22 cellular contexts compared by ENCODE assay signal in genomic region chr17:37779554-37779953, GRCh38. TPM values are rescaled to one million over a fixed set of nuclear protein-coding genes. Genes with fewer than 3 reads are reported as not detected.
DNase-seq lines count a peak whose midpoint lies in the region; ATAC-seq and TF ChIP-seq lines count a peak whose summit lies in the region.
"Had no signal": no experiment of that assay in that cellular context is flagged by ENCODE, and none has a peak within 500 bp of the region (broad histone marks: within the 10 kb centered on the region; RNA-seq: fewer than 3 reads in every experiment).

No MANE protein-coding gene starts in this region.

- no peaks in the 10 kb centered on the region for H3K36me3 ChIP-seq in left ventricle myocardium inferior
- H3K36me3 ChIP-seq: suprapubic skin had no signal

- peaks cover 34% of the 10 kb centered on the region for H3K27me3 ChIP-seq in left ventricle myocardium inferior (ENCODE audit: low read depth)

- no peak overlapping the region for H3K27ac ChIP-seq in left ventricle myocardium inferior (replicated peaks)
- H3K27ac ChIP-seq: psoas muscle, SK-N-MC, suprapubic skin had no signal

- DNase-seq in AG10803 (ENCODE audit: low read depth) (peak; percentile 84), HT1080 (ENCODE audit: low read depth) (peak; percentile 15), astrocyte of the spinal cord (ENCODE audit: low read depth, low spot score) (peak; percentile 54), fibroblast of the conjunctiva (ENCODE audit: low read depth) (peak; percentile 28), T1000 (lab: John Stamatoyannopoulos, UW) (no peak), left ventricle myocardium inferior (no peak)
- DNase-seq: activated B cell treated with CpG ODN at 0.5 μM for 24 hours; activated CD4-positive, alpha-beta memory T cell treated with anti-CD3 and anti-CD28 coated beads, Interleukin-2, amount 10 ng/mL, durations not matched to agents 7 days and 5 days; activated gamma-delta T cell treated with Interleukin-2 at 50 U/mL for 16 hours; activated T-cell treated with anti-CD3 and anti-CD28 coated beads for 4 hours; AML-193; DMS53; erythroblast; mesenchymal stem cell; MM.1S; NCI-H1436; NCI-H510A; psoas muscle had no signal

- H3K4me1 ChIP-seq in left ventricle myocardium inferior, result no peaks in the 10 kb centered on the region
- H3K4me1 ChIP-seq: psoas muscle, suprapubic skin had no signal

- H3K4me3 ChIP-seq in AG10803 (ENCODE audit: low read length), result no peak overlapping the region
- no peak overlapping the region for H3K4me3 ChIP-seq in astrocyte of the spinal cord (ENCODE audit: low read depth, low read length)
- no peak overlapping the region for H3K4me3 ChIP-seq in left ventricle myocardium inferior
- H3K4me3 ChIP-seq: psoas muscle, SK-N-MC, suprapubic skin had no signal

- no peak for TF ChIP-seq CTCF in AG10803 (conservative IDR thresholded peaks at IDR 0.05; ENCODE audit: low read length)
- TF ChIP-seq CTCF in astrocyte of the spinal cord (IDR thresholded peaks at IDR 0.05; ENCODE audit: low read depth, low read length), result no peak
- TF ChIP-seq CTCF in left ventricle myocardium inferior (IDR thresholded peaks at IDR 0.05; ENCODE audit: borderline replicate concordance), result no peak

- no peak for ATAC-seq in GM19328 (IDR thresholded peaks at IDR 0.05; ENCODE audit: unreplicated experiment)
- no peak for ATAC-seq in GM18867 (IDR thresholded peaks at IDR 0.05; ENCODE audit: unreplicated experiment)
- ATAC-seq: psoas muscle had no signal

- no peaks in the 10 kb centered on the region for H3K9me3 ChIP-seq in left ventricle myocardium inferior (replicated peaks)
- H3K9me3 ChIP-seq: psoas muscle, suprapubic skin had no signal

- intact Hi-C loops in left ventricle myocardium inferior (cut with micrococcal nuclease), result no loop called here

- in situ Hi-C loops in astrocyte of the spinal cord (cut with HindIII; ENCODE audit: low sequenced_read_pairs), result no loop called here

RNA-seq across cellular contexts. Expression of gene HNF1B, which starts 34.7 kb away (rescaled TPM):
- not detected in 2 replicates for total RNA-seq in HT1080 (2014; rRNA removed; shearing (Covaris generic))
- 0.02 and 0.05 TPM in 2 replicates for polyA plus RNA-seq in HT1080 (2015; cell fraction: cytosol; rRNA removed)
- polyA plus RNA-seq in HT1080 (2015; cell fraction: nucleus; rRNA removed), result 0.14 TPM in 1 of 2 replicates, not detected in the other
- total RNA-seq in left ventricle myocardium inferior, result not detected
- total RNA-seq: activated CD4-positive, alpha-beta memory T cell treated with anti-CD3 and anti-CD28 coated beads, Interleukin-2, amount 10 ng/mL, durations not matched to agents 7 days and 5 days; psoas muscle; suprapubic skin had no signal

Comparison
In these comparisons a context has a peak if more than half of its experiments do, and no peak if none do; other contexts are left out.
1. DNase-seq: peak in AG10803 (single experiment), HT1080 (single experiment), astrocyte of the spinal cord (single experiment) and fibroblast of the conjunctiva (single experiment); none in T1000 (single experiment) and left ventricle myocardium inferior (single experiment).